ENCODE assay signal across 15 cellular contexts in the genomic region with DNA sequence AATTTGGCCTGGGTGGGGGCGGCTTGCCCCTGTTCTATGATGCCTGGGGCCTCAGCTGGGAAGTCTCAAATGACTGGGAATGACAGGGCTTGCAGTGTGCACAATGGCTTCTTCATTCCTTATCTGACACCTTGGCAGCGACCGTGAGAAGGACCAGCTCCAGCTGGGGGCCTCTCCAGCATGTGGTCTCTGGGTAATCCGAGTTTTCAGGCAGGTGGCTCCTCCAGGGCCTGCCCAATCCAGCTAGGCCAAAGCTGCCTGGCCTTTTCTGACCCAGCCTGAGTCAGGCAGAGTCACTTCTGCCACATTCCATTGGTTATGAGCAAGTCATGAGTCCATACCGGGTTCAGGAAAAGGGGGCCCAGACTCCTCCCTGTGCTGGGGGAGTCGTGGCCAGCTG.
DNase-seq lines count a peak whose midpoint lies in the region; ATAC-seq, FAIRE-seq and TF ChIP-seq lines count a peak whose summit lies in the region.
"Had no signal": no experiment of that assay in that cellular context is flagged by ENCODE, and none has a peak within 500 bp of the region (broad histone marks: within the 10 kb centered on the region; RNA-seq: fewer than 3 reads in every experiment).

No MANE protein-coding gene starts in this region.

- no peak overlapping the region for H3K27ac ChIP-seq in smooth muscle cell (ENCODE audit: low read depth)
- H3K27ac ChIP-seq: stomach had no signal

- H3K9ac ChIP-seq in smooth muscle cell (ENCODE audit: low read depth), result no peak overlapping the region

- H4K20me1 ChIP-seq in smooth muscle cell (ENCODE audit: low read depth), result no peaks in the 10 kb centered on the region

- FAIRE-seq in bronchial epithelial cell (lab: Jason Lieb, UNC), result no peak
- FAIRE-seq: K562 had no signal

- ATAC-seq in GM21515 (IDR thresholded peaks at IDR 0.05; ENCODE audit: unreplicated experiment), result no peak
- no peak for ATAC-seq in HG03432 (IDR thresholded peaks at IDR 0.05; ENCODE audit: unreplicated experiment)
- ATAC-seq: activated naive CD4-positive, alpha-beta T cell treated with anti-CD3 and anti-CD28 coated beads, Interleukin-2, amount 50 U/mL, for 72 hours; K562 had no signal

- H3K36me3 ChIP-seq in bronchial epithelial cell (ENCODE audit: control insufficient read depth, insufficient read depth, low read length) (no peaks in the 10 kb centered on the region), smooth muscle cell (ENCODE audit: low read depth) (no peaks in the 10 kb centered on the region)
- H3K36me3 ChIP-seq: stomach had no signal

- H3K9me3 ChIP-seq in smooth muscle cell (replicated peaks; ENCODE audit: low read depth), result no peaks in the 10 kb centered on the region
- H3K9me3 ChIP-seq: stomach had no signal

- no peaks in the 10 kb centered on the region for H3F3A ChIP-seq in smooth muscle cell (ENCODE audit: low read depth)

- no peaks in the 10 kb centered on the region for H3K79me2 ChIP-seq in smooth muscle cell (ENCODE audit: low read depth)

- TF ChIP-seq CTCF in bronchial epithelial cell (IDR thresholded peaks at IDR 0.05; ENCODE audit: insufficient read depth, low read length, severe bottlenecking) (no peak), smooth muscle cell (IDR thresholded peaks at IDR 0.05; ENCODE audit: borderline replicate concordance, insufficient read depth, poor library complexity, severe bottlenecking) (no peak)

- H3K27me3 ChIP-seq in bronchial epithelial cell (ENCODE audit: control insufficient read depth, insufficient read depth, low read length), result no peaks in the 10 kb centered on the region
- H3K27me3 ChIP-seq in smooth muscle cell (ENCODE audit: low read depth), result no peaks in the 10 kb centered on the region
- H3K27me3 ChIP-seq: stomach had no signal

- peak; percentile 50 for DNase-seq in AG08396 (ENCODE audit: low spot score)
- DNase-seq in HS-5 (ENCODE audit: low read depth), result peak; percentile 53
- peak; percentile 40 for DNase-seq in bronchial epithelial cell (ENCODE audit: low read depth)
- DNase-seq in iris pigment epithelial cell (ENCODE audit: low read depth), result peak; percentile 32
- no peak for DNase-seq in smooth muscle cell (lab: John Stamatoyannopoulos, UW; ENCODE audit: unreplicated experiment)
- no peak for DNase-seq in GM19240 (ENCODE audit: insufficient read length, low spot score)
- DNase-seq: activated CD4-positive, alpha-beta T cell treated with anti-CD3 and anti-CD28 coated beads, Interleukin-2, amount 10 ng/mL, durations not matched to agents 7 days and 5 days; activated T-cell treated with anti-CD3 and anti-CD28 coated beads, Interleukin-2, amount 50 U/mL, for 24 hours; NCI-H146; posterior cingulate gyrus; stomach had no signal

- H3K4me1 ChIP-seq in smooth muscle cell (ENCODE audit: low read depth), result no peaks in the 10 kb centered on the region
- H3K4me1 ChIP-seq: stomach had no signal

- WGBS in smooth muscle cell (ENCODE audit: low lambda C conversion rate), result 38% methylated on average over 6 of the region's 6 CpGs

- H3K4me3 ChIP-seq in bronchial epithelial cell (ENCODE audit: low read depth, low read length) (no peak overlapping the region), smooth muscle cell (no peak overlapping the region)
- H3K4me3 ChIP-seq: K562, stomach had no signal

- H2AFZ ChIP-seq in smooth muscle cell (ENCODE audit: low read depth), result no peak overlapping the region

- H3K4me2 ChIP-seq in smooth muscle cell, result no peak overlapping the region

Comparison
In these comparisons a context has a peak if more than half of its experiments do, and no peak if none do; other contexts are left out.
1. DNase-seq: peak in AG08396 (single experiment), HS-5 (single experiment), bronchial epithelial cell (single experiment) and iris pigment epithelial cell (single experiment); none in smooth muscle cell (single experiment) and GM19240 (single experiment).